In genomic region chr3:144341461-144341860, GRCh38 we compare ENCODE assay signal across 13 cellular contexts.
"Had no signal": no experiment of that assay in that cellular context is flagged by ENCODE, and none has a peak within 500 bp of the region (broad histone marks: within the 10 kb centered on the region; RNA-seq: fewer than 3 reads in every experiment).

No MANE protein-coding gene starts in this region.

- H3K9ac ChIP-seq: SK-N-SH had no signal

- H3K27ac ChIP-seq: coronary artery, esophagus squamous epithelium, suprapubic skin had no signal

- H3K4me1 ChIP-seq: esophagus squamous epithelium, suprapubic skin had no signal

- H3K36me3 ChIP-seq: esophagus squamous epithelium, suprapubic skin had no signal

- H3K9me3 ChIP-seq: esophagus squamous epithelium, SK-N-SH, suprapubic skin had no signal

- ATAC-seq: naive thymus-derived CD4-positive, alpha-beta T cell; stimulated activated naive CD8-positive, alpha-beta T cell treated with anti-CD3 and anti-CD28 coated beads, Interleukin-15, Interleukin-2, amounts not matched to agents 100 U/mL and 50 U/mL, for 24 hours had no signal

- H3K4me2 ChIP-seq: SK-N-SH had no signal

- DNase-seq: activated CD4-positive, alpha-beta T cell treated with anti-CD3 and anti-CD28 coated beads for 1 hour; activated CD4-positive, alpha-beta T cell treated with anti-CD3 and anti-CD28 coated beads, Interleukin-2, amount 50 U/mL, for 4 hours; activated naive CD4-positive, alpha-beta T cell treated with anti-CD3 and anti-CD28 coated beads, Interleukin-2, amount 50 U/mL, for 16 hours; effector CD4-positive, alpha-beta T cell; esophagus squamous epithelium; naive thymus-derived CD4-positive, alpha-beta T cell; posterior cingulate gyrus; SK-N-SH; stimulated activated naive CD8-positive, alpha-beta T cell treated with anti-CD3 and anti-CD28 coated beads, Interleukin-15, Interleukin-2, amounts not matched to agents 100 U/mL and 50 U/mL, for 24 hours; T-helper 1 cell; T1000 had no signal

- H3K4me3 ChIP-seq: coronary artery, esophagus squamous epithelium, suprapubic skin had no signal

- H3K27me3 ChIP-seq: esophagus squamous epithelium, suprapubic skin had no signal
